Comparison of ENCODE assay signal across 1 cellular context in the genomic region with DNA sequence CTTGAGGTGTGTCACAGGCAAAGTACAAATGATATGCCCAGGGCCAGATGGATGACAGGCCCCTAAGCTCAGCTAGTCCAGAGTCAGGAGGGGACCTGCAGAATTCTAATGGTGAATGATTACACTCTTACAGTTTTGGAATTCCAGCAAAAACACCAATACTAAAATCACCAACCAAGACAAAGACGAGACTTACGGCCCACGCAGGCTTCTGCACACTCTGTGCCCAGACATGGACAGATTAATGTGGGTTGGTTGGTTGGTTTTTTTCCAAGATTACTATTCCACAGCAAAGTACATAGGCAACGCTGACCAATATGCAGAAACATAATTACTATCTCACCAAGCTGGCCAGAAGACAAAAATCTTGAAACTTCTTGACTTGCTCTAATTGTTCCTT.
TF ChIP-seq lines count a peak whose summit lies in the region.

No MANE protein-coding gene starts in this region.

TF ChIP-seq in WTC11, 78 proteins besides CTCF, POLR2A, EP300 and RAD21 (continued from another document):
- TF ChIP-seq, protein P1, sequence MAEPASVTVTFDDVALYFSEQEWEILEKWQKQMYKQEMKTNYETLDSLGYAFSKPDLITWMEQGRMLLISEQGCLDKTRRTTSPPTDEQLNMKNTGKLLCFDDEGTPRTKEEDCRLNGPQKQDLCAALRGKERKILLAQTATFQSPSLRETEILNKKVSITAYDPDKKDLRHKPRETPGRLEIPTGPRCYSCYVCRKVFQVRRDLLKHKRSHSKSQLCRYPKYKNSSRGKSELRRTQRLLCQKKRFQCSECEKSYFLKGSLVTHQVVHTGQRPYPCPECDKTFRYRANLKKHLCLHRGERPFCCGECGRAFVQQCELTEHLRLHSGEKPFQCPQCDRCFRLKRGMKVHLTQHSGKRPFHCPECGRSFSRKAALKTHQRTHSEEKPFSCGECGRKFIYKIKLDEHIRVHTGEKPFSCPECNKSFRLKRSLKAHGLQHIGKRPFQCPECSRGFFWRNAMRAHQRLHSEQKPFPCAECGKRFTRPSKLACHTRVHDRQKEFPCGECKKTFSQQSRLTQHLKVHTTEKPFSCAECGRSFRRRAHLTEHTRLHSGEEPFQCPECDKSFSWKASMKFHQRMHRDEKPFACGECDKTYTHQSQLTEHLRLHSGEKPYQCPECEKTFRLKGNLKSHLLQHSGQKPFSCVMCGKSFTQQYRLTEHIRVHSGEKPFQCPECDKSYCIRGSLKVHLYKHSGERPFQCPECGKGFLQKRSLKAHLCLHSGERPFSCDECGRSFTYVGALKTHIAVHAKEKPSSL (CRISPR knock-in tag; conservative IDR thresholded peaks at IDR 0.05) = no peak
- TF ChIP-seq JUN (CRISPR knock-in tag; IDR thresholded peaks at IDR 0.05) = no peak
- TF ChIP-seq RORB (CRISPR knock-in tag; IDR thresholded peaks at IDR 0.05) = no peak
- TF ChIP-seq, protein P2, sequence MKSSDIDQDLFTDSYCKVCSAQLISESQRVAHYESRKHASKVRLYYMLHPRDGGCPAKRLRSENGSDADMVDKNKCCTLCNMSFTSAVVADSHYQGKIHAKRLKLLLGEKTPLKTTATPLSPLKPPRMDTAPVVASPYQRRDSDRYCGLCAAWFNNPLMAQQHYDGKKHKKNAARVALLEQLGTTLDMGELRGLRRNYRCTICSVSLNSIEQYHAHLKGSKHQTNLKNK (CRISPR knock-in tag; IDR thresholded peaks at IDR 0.05) = no peak
- TF ChIP-seq, protein P3, sequence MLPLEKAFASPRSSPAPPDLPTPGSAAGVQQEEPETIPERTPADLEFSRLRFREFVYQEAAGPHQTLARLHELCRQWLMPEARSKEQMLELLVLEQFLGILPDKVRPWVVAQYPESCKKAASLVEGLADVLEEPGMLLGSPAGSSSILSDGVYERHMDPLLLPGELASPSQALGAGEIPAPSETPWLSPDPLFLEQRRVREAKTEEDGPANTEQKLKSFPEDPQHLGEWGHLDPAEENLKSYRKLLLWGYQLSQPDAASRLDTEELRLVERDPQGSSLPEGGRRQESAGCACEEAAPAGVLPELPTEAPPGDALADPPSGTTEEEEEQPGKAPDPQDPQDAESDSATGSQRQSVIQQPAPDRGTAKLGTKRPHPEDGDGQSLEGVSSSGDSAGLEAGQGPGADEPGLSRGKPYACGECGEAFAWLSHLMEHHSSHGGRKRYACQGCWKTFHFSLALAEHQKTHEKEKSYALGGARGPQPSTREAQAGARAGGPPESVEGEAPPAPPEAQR (CRISPR knock-in tag; IDR thresholded peaks at IDR 0.05) = no peak
TF ChIP-seq in WTC11: peak in this region for 0.
